8 cellular contexts compared by ENCODE assay signal in genomic region chr17:41813039-41813680, GRCh38. TPM values are rescaled to one million over a fixed set of nuclear protein-coding genes. Genes with fewer than 3 reads are reported as not detected.
A peak's percentile ranks its signal among the peaks of the same experiment; 100 is the strongest.
DNase-seq lines count a peak whose midpoint lies in the region; ATAC-seq and TF ChIP-seq lines count a peak whose summit lies in the region.

No MANE protein-coding gene starts in this region.

- H3K4me1 ChIP-seq in lower lobe of right lung (peaks cover 27% of the 10 kb centered on the region), thyroid gland (peaks cover 18 to 37% of the 10 kb centered on the region in 2 donors)
- H3K4me1 ChIP-seq in effector memory CD4-positive, alpha-beta T cell (ENCODE audit: control insufficient read depth, insufficient read depth, low read length, poor library complexity, severe bottlenecking), result peaks cover 24% of the 10 kb centered on the region

- TF ChIP-seq POLR2A in thyroid gland (IDR thresholded peaks at IDR 0.05), result no peak

- no peaks in the 10 kb centered on the region for H3K9me3 ChIP-seq in lower lobe of right lung
- no peaks in the 10 kb centered on the region for H3K9me3 ChIP-seq in thyroid gland
- no peaks in the 10 kb centered on the region for H3K9me3 ChIP-seq in effector memory CD4-positive, alpha-beta T cell (ENCODE audit: control insufficient read depth, low read length)

- H3K27me3 Mint-ChIP-seq in activated T-cell treated with anti-CD3 and anti-CD28 coated beads, Interleukin-2, amount 50 U/mL, for 4 hours (ENCODE audit: low read depth), result peaks cover 2% of the 10 kb centered on the region

- no peak for DNase-seq in activated T-cell treated with anti-CD3 and anti-CD28 coated beads, Interleukin-2, amount 50 U/mL, for 4 hours
- no peak for DNase-seq in activated T-cell treated with anti-CD3 and anti-CD28 coated beads, Interleukin-2, amount 50 U/mL, for 1 hour
- DNase-seq in astrocyte of the cerebellum (ENCODE audit: low read depth), result no peak
- DNase-seq in lower lobe of right lung, result no peak
- DNase-seq in thyroid gland, result no peak
- no peak for DNase-seq in effector memory CD4-positive, alpha-beta T cell
- DNase-seq in GM19238 (ENCODE audit: insufficient read length, low spot score), result no peak

- no peak for TF ChIP-seq CTCF in astrocyte of the cerebellum (IDR thresholded peaks at IDR 0.05; ENCODE audit: low read depth, low read length, missing control alignments)
- TF ChIP-seq CTCF in lower lobe of right lung (IDR thresholded peaks at IDR 0.05), result no peak
- no peak for TF ChIP-seq CTCF in thyroid gland (IDR thresholded peaks at IDR 0.05)

- WGBS in thyroid gland, 2 donors, result 26 to 42% methylated on average over 12 to 13 of the region's 20 CpGs

- H3K27ac ChIP-seq in lower lobe of right lung (no peak overlapping the region), thyroid gland (peak overlapping the region; percentile 25 to 80 (median 40))
- no peak overlapping the region for H3K27ac ChIP-seq in effector memory CD4-positive, alpha-beta T cell (ENCODE audit: insufficient read depth, low read length, poor library complexity, severe bottlenecking)

- H3K27me3 ChIP-seq in lower lobe of right lung (ENCODE audit: low read depth), result no peaks in the 10 kb centered on the region
- no peaks in the 10 kb centered on the region for H3K27me3 ChIP-seq in thyroid gland
- H3K27me3 ChIP-seq in effector memory CD4-positive, alpha-beta T cell (replicated peaks; ENCODE audit: control insufficient read depth, insufficient read depth, low read length, poor library complexity, severe bottlenecking), result no peaks in the 10 kb centered on the region

- H3K9me3 Mint-ChIP-seq in activated T-cell treated with anti-CD3 and anti-CD28 coated beads, Interleukin-2, amount 50 U/mL, for 4 hours, result no peaks in the 10 kb centered on the region

- peaks cover 23% of the 10 kb centered on the region for H3K4me1 Mint-ChIP-seq in activated T-cell treated with anti-CD3 and anti-CD28 coated beads, Interleukin-2, amount 50 U/mL, for 4 hours (ENCODE audit: low read depth)

- in situ Hi-C loops in astrocyte of the cerebellum (cut with HindIII; ENCODE audit: low sequenced_read_pairs), result no loop called here

- peak overlapping the region; percentile 0 for H3K4me3 Mint-ChIP-seq in activated T-cell treated with anti-CD3 and anti-CD28 coated beads, Interleukin-2, amount 50 U/mL, for 4 hours

- H3K36me3 ChIP-seq in lower lobe of right lung, result no peaks in the 10 kb centered on the region
- H3K36me3 ChIP-seq in thyroid gland, result no peaks in the 10 kb centered on the region
- no peaks in the 10 kb centered on the region for H3K36me3 ChIP-seq in effector memory CD4-positive, alpha-beta T cell (ENCODE audit: control insufficient read depth, insufficient read depth, low read length)

- no peaks in the 10 kb centered on the region for H3K36me3 Mint-ChIP-seq in activated T-cell treated with anti-CD3 and anti-CD28 coated beads, Interleukin-2, amount 50 U/mL, for 4 hours (ENCODE audit: insufficient read depth)

- no peak for ATAC-seq in activated T-cell treated with anti-CD3 and anti-CD28 coated beads, Interleukin-2, amount 50 U/mL, for 4 hours
- ATAC-seq in lower lobe of right lung (no peak), HG02981 (IDR thresholded peaks at IDR 0.05; ENCODE audit: unreplicated experiment) (no peak)

- H3K4me3 ChIP-seq in astrocyte of the cerebellum (ENCODE audit: low read depth, low read length) (peak overlapping the region; percentile 89), lower lobe of right lung (peak overlapping the region; percentile 84), thyroid gland (replicated peaks in 1 of 3) (peak overlapping the region in 2 of 3 donors; percentile 1 to 64)
- no peak overlapping the region for H3K4me3 ChIP-seq in effector memory CD4-positive, alpha-beta T cell (ENCODE audit: insufficient read depth, low read depth, low read length, poor library complexity, severe bottlenecking)

- intact Hi-C loops in lower lobe of right lung (cut with DNase I), result no loop called here
- intact Hi-C loops in thyroid gland (cut with DNase I), result no loop called here

RNA-seq across cellular contexts. Expression of gene FKBP10, which starts 0.4 kb away (rescaled TPM):
- 1 to 10 TPM in 1 of 3 donors, under 1 TPM in 2; 0.68 to 1.2 (median 0.76) TPM for total RNA-seq in activated T-cell treated with anti-CD3 and anti-CD28 coated beads, Interleukin-2, amount 50 U/mL, for 4 hours
- 27.4 TPM for total RNA-seq in lower lobe of right lung
- 10 to 100 TPM; 42.2 to 75.3 (median 60.4) TPM for total RNA-seq in thyroid gland

RNA-seq across cellular contexts. Expression of gene P3H4, which starts 1.4 kb away (rescaled TPM):
- 1 to 10 TPM; 2.0 to 3.6 (median 2.5) TPM for total RNA-seq in activated T-cell treated with anti-CD3 and anti-CD28 coated beads, Interleukin-2, amount 50 U/mL, for 4 hours
- 9.2 TPM for total RNA-seq in lower lobe of right lung
- total RNA-seq in thyroid gland, result 10 to 100 TPM; 24.5 to 59.2 (median 34.9) TPM

RNA-seq across cellular contexts. Expression of gene NT5C3B, which starts 22.9 kb away (rescaled TPM):
- 10 to 100 TPM; 29.7 to 53.6 (median 41.9) TPM for total RNA-seq in activated T-cell treated with anti-CD3 and anti-CD28 coated beads, Interleukin-2, amount 50 U/mL, for 4 hours
- total RNA-seq in lower lobe of right lung, result 32.0 TPM
- total RNA-seq in thyroid gland, result 100 to 1,000 TPM in 2 of 4 donors, 10 to 100 TPM in 2; 97.3 to 132 (median 110) TPM

RNA-seq across cellular contexts. Expression of gene KLHL10, which starts 24.5 kb away (rescaled TPM):
- total RNA-seq in activated T-cell treated with anti-CD3 and anti-CD28 coated beads, Interleukin-2, amount 50 U/mL, for 4 hours, result not detected
- total RNA-seq in lower lobe of right lung (0.50 TPM), thyroid gland (1 to 10 TPM in 1 of 4 donors, under 1 TPM in 1, not detected in 2; 0.33 to 1.6 TPM)

RNA-seq across cellular contexts. Expression of gene JUP, which starts 26.6 kb away (rescaled TPM):
- total RNA-seq in activated T-cell treated with anti-CD3 and anti-CD28 coated beads, Interleukin-2, amount 50 U/mL, for 4 hours, result under 1 TPM; 0.86 to 0.98 (median 0.92) TPM
- 92.5 TPM for total RNA-seq in lower lobe of right lung
- total RNA-seq in thyroid gland, result 100 to 1,000 TPM; 127 to 356 (median 250) TPM

Comparison
In these comparisons a context has a peak if more than half of its experiments do, and no peak if none do; other contexts are left out.
1. H3K27ac ChIP-seq: peak in thyroid gland (3 of 3); none in lower lobe of right lung (single experiment) and effector memory CD4-positive, alpha-beta T cell (single experiment).
2. RNA of gene FKBP10, which starts 0.4 kb away (total RNA-seq): 42.2 to 75.3 TPM in thyroid gland and 27.4 TPM in lower lobe of right lung (single experiment); 0.68 to 1.2 TPM in activated T-cell treated with anti-CD3 and anti-CD28 coated beads, Interleukin-2, amount 50 U/mL, for 4 hours; every median in the first group is over 10 times any median in the second.